ENCODE assay signal across 9 cellular contexts in the genomic region with DNA sequence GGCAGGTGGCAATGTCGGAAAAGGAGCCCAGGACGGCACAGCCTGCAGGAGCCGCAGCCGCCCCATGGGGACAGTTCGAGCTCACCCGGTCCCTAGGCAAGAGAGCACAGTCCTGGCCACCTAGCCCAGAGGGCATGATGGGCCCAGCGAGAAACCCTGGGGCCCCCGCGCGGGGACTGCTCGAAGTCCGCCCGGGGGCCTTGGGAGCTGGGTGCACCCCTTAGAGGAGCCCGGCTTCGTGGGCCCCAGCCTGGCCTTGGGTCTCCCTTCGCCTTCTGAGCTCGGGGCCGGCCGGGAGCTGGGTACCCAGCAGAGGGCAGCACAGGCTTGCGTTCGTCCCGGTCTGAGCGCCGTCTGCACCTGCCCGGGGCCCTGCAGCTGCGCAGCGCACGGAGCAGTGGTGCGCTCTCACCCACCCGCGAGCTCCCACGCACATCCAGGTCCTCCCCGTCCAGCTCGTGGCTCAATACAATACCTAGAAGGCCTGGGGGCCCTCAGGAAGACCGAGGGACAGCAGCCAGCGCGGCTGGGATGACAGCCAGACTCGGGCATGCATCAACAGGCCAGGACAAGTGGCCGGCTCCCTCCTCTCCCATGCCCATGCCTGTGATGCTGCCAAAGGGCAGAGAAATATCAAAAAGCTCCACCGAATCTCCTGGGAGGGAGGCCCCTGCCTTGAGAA.
DNase-seq lines count a peak whose midpoint lies in the region; ATAC-seq and TF ChIP-seq lines count a peak whose summit lies in the region.
"Had no signal": no experiment of that assay in that cellular context is flagged by ENCODE, and none has a peak within 500 bp of the region (broad histone marks: within the 10 kb centered on the region; RNA-seq: fewer than 3 reads in every experiment).

No MANE protein-coding gene starts in this region.

- ATAC-seq in naive B cell (ENCODE audit: low read depth in 2 of 2): peak; percentile 94 to 95
- ATAC-seq in stimulated activated naive B cell treated with anti-CD40 and anti-IgM and Interleukin-4, amounts not matched to agents 10 μg/mL and 1 μg/mL and 100 μg/mL, for 72 hours (replicated peaks): peak; percentile 97

- H3K36me3 ChIP-seq in CD8-positive, alpha-beta memory T cell (ENCODE audit: insufficient read depth, low read length): no peaks in the 10 kb centered on the region
- H3K36me3 ChIP-seq in esophagus (ENCODE audit: control insufficient read depth in 2 of 2, insufficient read depth in 2 of 2, low read length in 1 of 2): no peaks in the 10 kb centered on the region

- H3K27ac Mint-ChIP-seq in CD8-positive, alpha-beta memory T cell: no peak overlapping the region
- H3K27ac Mint-ChIP-seq in naive B cell: peak overlapping the region in 1 of 6 donors; percentile 75
- peak overlapping the region; percentile 16 for H3K27ac Mint-ChIP-seq in stimulated activated naive B cell treated with anti-CD40 and anti-IgM and Interleukin-4, amounts not matched to agents 10 μg/mL and 1 μg/mL and 100 μg/mL, for 72 hours
- H3K27ac Mint-ChIP-seq: T-helper 1 cell treated with Interleukin-12 subunit alpha and Interleukin-12 subunit beta and Interleukin-4 antibody, amounts not matched to agents 30 μg/mL and 1 μg/mL, for 36 hours had no signal

- H3K27me3 ChIP-seq in CD8-positive, alpha-beta memory T cell (ENCODE audit: insufficient read depth, low read length, poor library complexity, severe bottlenecking): peaks cover 6% of the 10 kb centered on the region
- H3K27me3 ChIP-seq in HL-60 (ENCODE audit: insufficient read depth, poor library complexity, severe bottlenecking) (peaks cover 19% of the 10 kb centered on the region), esophagus (ENCODE audit: control insufficient read depth in 1 of 2, insufficient read depth in 2 of 2, low read length in 2 of 2) (no peaks in the 10 kb centered on the region)

- no peaks in the 10 kb centered on the region for H3K36me3 Mint-ChIP-seq in CD8-positive, alpha-beta memory T cell
- H3K36me3 Mint-ChIP-seq in naive B cell: peaks cover 0 to 3% of the 10 kb centered on the region in 2 donors
- H3K36me3 Mint-ChIP-seq in stimulated activated naive B cell treated with anti-CD40 and anti-IgM and Interleukin-4, amounts not matched to agents 10 μg/mL and 1 μg/mL and 100 μg/mL, for 72 hours: no peaks in the 10 kb centered on the region

- H3K4me3 ChIP-seq in CD8-positive, alpha-beta memory T cell (ENCODE audit: low read length): no peak overlapping the region
- no peak overlapping the region for H3K4me3 ChIP-seq in HL-60 (replicated peaks; ENCODE audit: insufficient read depth, low read length)
- H3K4me3 ChIP-seq in esophagus (ENCODE audit: low read depth in 1 of 2, low read length in 2 of 2): peak overlapping the region; percentile 18 to 31

- WGBS in esophagus, 2 donors: 6 to 9% methylated on average over 39 to 40 of the region's 40 CpGs

- peak; percentile 21 to 63 (median 41) for DNase-seq in CD8-positive, alpha-beta memory T cell
- DNase-seq in GM20000 (ENCODE audit: low spot score) (peak; percentile 82), HL-60 (ENCODE audit: low read depth in 1 of 2, low spot score in 1 of 2) (peak; percentile 22 to 60), NOMO-1 treated with dmso at 0.1 percent for 144 hours (lab: John Stamatoyannopoulos, UW; ENCODE audit: unreplicated experiment) (peak; percentile 46), activated T-cell treated with anti-CD3 and anti-CD28 coated beads for 48 hours (ENCODE audit: low read depth) (peak; percentile 72), naive B cell (peak; percentile 71)
- DNase-seq in stimulated activated naive B cell treated with anti-CD40 and anti-IgM and Interleukin-4, amounts not matched to agents 10 μg/mL and 1 μg/mL and 100 μg/mL, for 72 hours: peak; percentile 75

- TF ChIP-seq CTCF in GM20000 (IDR thresholded peaks at IDR 0.05; ENCODE audit: extremely low read depth, missing control alignments) (peak; percentile 83), HL-60 (IDR thresholded peaks at IDR 0.05; ENCODE audit: insufficient read depth, low read length) (peak; percentile 50)

- H3K9me3 Mint-ChIP-seq in CD8-positive, alpha-beta memory T cell: no peaks in the 10 kb centered on the region
- H3K9me3 Mint-ChIP-seq in naive B cell: no peaks in the 10 kb centered on the region
- H3K9me3 Mint-ChIP-seq in stimulated activated naive B cell treated with anti-CD40 and anti-IgM and Interleukin-4, amounts not matched to agents 10 μg/mL and 1 μg/mL and 100 μg/mL, for 72 hours: no peaks in the 10 kb centered on the region
- H3K9me3 Mint-ChIP-seq: T-helper 1 cell treated with Interleukin-12 subunit alpha and Interleukin-12 subunit beta and Interleukin-4 antibody, amounts not matched to agents 30 μg/mL and 1 μg/mL, for 36 hours had no signal

- peaks cover 10 to 15% (median 15%) of the 10 kb centered on the region in 3 donors for H3K4me1 Mint-ChIP-seq in CD8-positive, alpha-beta memory T cell
- peaks cover 11 to 13% (median 11%) of the 10 kb centered on the region in 3 donors for H3K4me1 Mint-ChIP-seq in naive B cell
- peaks cover 17 to 21% of the 10 kb centered on the region in 2 donors for H3K4me1 Mint-ChIP-seq in stimulated activated naive B cell treated with anti-CD40 and anti-IgM and Interleukin-4, amounts not matched to agents 10 μg/mL and 1 μg/mL and 100 μg/mL, for 72 hours

- POLR2A ChIA-PET in CD8-positive, alpha-beta memory T cell (lab: Charles Lee): no interaction called here

- peak overlapping the region in 5 of 7 donors; percentile 16 to 66 (median 50) for H3K4me3 Mint-ChIP-seq in CD8-positive, alpha-beta memory T cell
- H3K4me3 Mint-ChIP-seq in naive B cell: peak overlapping the region in 7 of 8 donors; percentile 59 to 87 (median 75)
- H3K4me3 Mint-ChIP-seq in stimulated activated naive B cell treated with anti-CD40 and anti-IgM and Interleukin-4, amounts not matched to agents 10 μg/mL and 1 μg/mL and 100 μg/mL, for 72 hours: peak overlapping the region; percentile 75 to 80
- H3K4me3 Mint-ChIP-seq: T-helper 1 cell treated with Interleukin-12 subunit alpha and Interleukin-12 subunit beta and Interleukin-4 antibody, amounts not matched to agents 30 μg/mL and 1 μg/mL, for 36 hours had no signal

- H3K27ac ChIP-seq in CD8-positive, alpha-beta memory T cell (ENCODE audit: low read depth, low read length): no peak overlapping the region
- H3K27ac ChIP-seq in HL-60 (replicated peaks) (no peak overlapping the region), esophagus (ENCODE audit: low read depth in 2 of 2, low read length in 1 of 2) (no peak overlapping the region)

- CTCF ChIA-PET in CD8-positive, alpha-beta memory T cell (lab: Charles Lee): interaction anchor here (0.7 to 10.3 kb wide), 25 partner anchors 9 to 304 kb away, joined by 3 to 240 read pairs (median 4); no protein-coding TSS in a partner anchor

- H3K27me3 Mint-ChIP-seq in CD8-positive, alpha-beta memory T cell: peaks cover 19 to 72% of the 10 kb centered on the region in 2 donors
- peaks cover 25 to 66% (median 35%) of the 10 kb centered on the region in 3 donors for H3K27me3 Mint-ChIP-seq in naive B cell
- H3K27me3 Mint-ChIP-seq in stimulated activated naive B cell treated with anti-CD40 and anti-IgM and Interleukin-4, amounts not matched to agents 10 μg/mL and 1 μg/mL and 100 μg/mL, for 72 hours: peaks cover 31 to 49% of the 10 kb centered on the region in 2 donors

- H3K9me3 ChIP-seq in CD8-positive, alpha-beta memory T cell (ENCODE audit: low read length): no peaks in the 10 kb centered on the region
- H3K9me3 ChIP-seq in esophagus (ENCODE audit: control insufficient read depth in 2 of 2, insufficient read depth in 1 of 2, low read depth in 1 of 2, low read length in 1 of 2): no peaks in the 10 kb centered on the region

- peaks cover 8% of the 10 kb centered on the region for H3K4me1 ChIP-seq in CD8-positive, alpha-beta memory T cell (ENCODE audit: insufficient read depth, low read length)
- H3K4me1 ChIP-seq in esophagus (ENCODE audit: control insufficient read depth in 2 of 2, insufficient read depth in 2 of 2, low read length in 1 of 2): peaks cover 2 to 8% of the 10 kb centered on the region in 2 donors

Comparison
In these comparisons a context has a peak if more than half of its experiments do, and no peak if none do; other contexts are left out.
1. H3K4me3 ChIP-seq: peak in esophagus (2 of 2); none in CD8-positive, alpha-beta memory T cell (single experiment) and HL-60 (single experiment).
2. Peak in every context shown above with its lines, with median percentiles within 50 percentile points of each other: DNase-seq and H3K4me3 Mint-ChIP-seq.